24 cellular contexts compared by ENCODE assay signal in the genomic region with DNA sequence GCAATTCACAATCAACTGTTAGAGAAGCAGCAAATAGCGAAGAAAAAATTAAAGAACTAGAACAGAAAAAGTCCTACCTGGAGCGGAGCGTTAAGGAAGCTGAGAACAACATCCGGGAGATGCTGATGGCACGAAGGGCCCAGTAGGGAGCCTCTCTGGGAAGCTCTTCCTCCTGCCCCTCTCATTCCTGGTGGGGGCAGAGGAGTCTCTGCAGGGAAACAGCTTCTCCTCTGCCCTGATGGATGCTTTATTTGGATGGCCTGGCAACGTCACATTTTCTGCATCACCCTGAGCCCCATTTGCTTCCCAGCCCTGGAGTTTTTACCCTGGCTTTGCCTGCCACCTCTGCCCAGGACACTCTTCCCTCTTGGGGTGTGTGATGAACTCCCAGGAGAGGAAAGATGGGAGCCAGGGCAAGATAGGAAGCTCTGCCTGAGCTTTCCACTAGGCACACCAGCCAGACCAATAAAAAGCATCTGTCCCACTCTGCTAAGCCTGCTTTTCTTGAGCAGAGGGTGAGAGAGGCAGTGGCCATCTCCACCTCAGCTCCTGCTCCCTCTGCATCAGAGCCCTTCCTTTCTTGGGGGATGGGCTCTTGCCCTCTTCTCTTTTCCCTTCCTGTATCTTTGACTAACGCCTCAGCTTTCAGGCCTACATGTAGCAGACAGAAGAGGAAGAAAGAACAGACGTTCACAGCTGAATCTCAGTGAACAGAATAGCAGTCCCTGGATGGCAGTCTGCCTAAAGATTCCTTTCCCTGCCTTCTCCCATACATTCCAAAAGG. TPM values are rescaled to one million over a fixed set of nuclear protein-coding genes. Genes with fewer than 3 reads are reported as not detected.
A peak's percentile ranks its signal among the peaks of the same experiment; 100 is the strongest.
DNase-seq lines count a peak whose midpoint lies in the region; ATAC-seq and TF ChIP-seq lines count a peak whose summit lies in the region.
"Had no signal": no experiment of that assay in that cellular context is flagged by ENCODE, and none has a peak within 500 bp of the region (broad histone marks: within the 10 kb centered on the region; RNA-seq: fewer than 3 reads in every experiment).

No MANE protein-coding gene starts in this region.

- peak; percentile 57 for DNase-seq in CD14-positive monocyte (ENCODE audit: low spot score)
- DNase-seq in IMR-90 = no peak
- DNase-seq in WTC11 (ENCODE audit: low spot score) = no peak
- DNase-seq in medulla oblongata (ENCODE audit: extremely low spot score) = peak; percentile 66
- no peak for DNase-seq in DMS 273 (lab: John Stamatoyannopoulos, UW; ENCODE audit: unreplicated experiment)
- DNase-seq in COLO829 (ENCODE audit: low spot score) = no peak
- DNase-seq: activated CD4-positive, alpha-beta T cell treated with anti-CD3 and anti-CD28 coated beads, Interleukin-2, amount 10 ng/mL, durations not matched to agents 24 days and 14 days; activated CD8-positive, alpha-beta memory T cell treated with anti-CD3 and anti-CD28 coated beads, Interleukin-2, amount 10 ng/mL, durations not matched to agents 7 days and 5 days; activated naive CD4-positive, alpha-beta T cell treated with anti-CD3 and anti-CD28 coated beads, Interleukin-2, amount 10 ng/mL, durations not matched to agents 7 days and 5 days; amniotic stem cell; CD4-positive, CD25-positive, alpha-beta regulatory T cell; dermis blood vessel endothelial cell; islet precursor cell; NCI-H1436; NCI-H446; NCI-H82; Peyer's patch; T-helper 17 cell had no signal

- peaks cover 0 to 6% of the 10 kb centered on the region in 2 experiments; a peak in 2 of 4 replicates for H3K79me1 ChIP-seq in IMR-90 (ENCODE audit: low read depth in 1 of 2, low read length in 2 of 2)

- H4K8ac ChIP-seq in IMR-90 (ENCODE audit: low read depth in 2 of 2, low read length in 2 of 2) = no peak overlapping the region

- ATAC-seq in IMR-90 (ENCODE audit: low read depth) (peak; percentile 24; the same call in 1 of the 2 replicates), WTC11 (peak; percentile 60), HG03039 (IDR thresholded peaks at IDR 0.05; ENCODE audit: unreplicated experiment) (no peak), HG03045 (IDR thresholded peaks at IDR 0.05; ENCODE audit: unreplicated experiment) (no peak)
- ATAC-seq: activated CD8-positive, alpha-beta memory T cell treated with anti-CD3 and anti-CD28 coated beads, Interleukin-2, amount 10 ng/mL, durations not matched to agents 7 days and 5 days; T-helper 17 cell had no signal

- H2BK5ac ChIP-seq in IMR-90 (ENCODE audit: low read depth, low read length, poor library complexity, severe bottlenecking) = no peak overlapping the region

- H4K91ac ChIP-seq in IMR-90 (ENCODE audit: insufficient read depth, low read depth, low read length) = no peak overlapping the region

- in situ Hi-C loops in IMR-90 (cut with MboI; ENCODE audit: low sequenced_read_pairs) = no loop called here

- H3K4me1 Mint-ChIP-seq in CD14-positive monocyte = peaks cover 50% of the 10 kb centered on the region
- peaks cover 22% of the 10 kb centered on the region for H3K4me1 Mint-ChIP-seq in WTC11
- H3K4me1 Mint-ChIP-seq: activated naive CD4-positive, alpha-beta T cell treated with anti-CD3 and anti-CD28 coated beads, Interleukin-2, amount 10 ng/mL, durations not matched to agents 7 days and 5 days; CD4-positive, CD25-positive, alpha-beta regulatory T cell had no signal

- no peak overlapping the region for H3K4me2 ChIP-seq in IMR-90 (ENCODE audit: low read depth, low read length)

- H3K27me3 Mint-ChIP-seq in CD14-positive monocyte (ENCODE audit: low read depth in 3 of 3) (peaks cover 0 to 5% (median 0%) of the 10 kb centered on the region in 3 donors), WTC11 (ENCODE audit: low read depth) (no peaks in the 10 kb centered on the region; the same call in 1 of the 2 replicates)
- H3K27me3 Mint-ChIP-seq: T-helper 17 cell had no signal

- H3K4ac ChIP-seq in IMR-90 (ENCODE audit: low read depth, low read length) = no peak overlapping the region

- H4K5ac ChIP-seq in IMR-90 (ENCODE audit: low read depth, low read length) = no peak overlapping the region

- H2AK5ac ChIP-seq in IMR-90 (ENCODE audit: low read depth, low read length) = no peak overlapping the region

- CTCF ChIA-PET in IMR-90 (lab: Yijun Ruan, JAX) = no interaction called here
- CTCF ChIA-PET in WTC11 (lab: Charles Lee) = interaction anchor here (0.6 to 1.7 kb wide), 4 partner anchors 15 to 468 kb away, joined by 3 to 17 read pairs (median 3); partner anchors contain the start of gene CAND2

- H3K36me3 ChIP-seq in IMR-90 (ENCODE audit: control insufficient read depth, insufficient read depth, low read length) = no peaks in the 10 kb centered on the region
- H3K36me3 ChIP-seq: Peyer's patch, prostate gland, tibial nerve had no signal

- H2BK15ac ChIP-seq in IMR-90 (ENCODE audit: low read depth, low read length) = no peak overlapping the region

- WGBS in IMR-90 (ENCODE audit: extremely low coverage in 2 of 2, insufficient read length in 1 of 2), 2 experiments = no CpG with 5 or more reads among the region's 8 CpGs

- H2BK20ac ChIP-seq in IMR-90 (ENCODE audit: low read depth, low read length) = no peak overlapping the region

- H3K36me3 Mint-ChIP-seq in CD14-positive monocyte = peaks cover 0 to 3% of the 10 kb centered on the region in 2 donors
- no peaks in the 10 kb centered on the region for H3K36me3 Mint-ChIP-seq in WTC11
- H3K36me3 Mint-ChIP-seq: activated CD8-positive, alpha-beta memory T cell treated with anti-CD3 and anti-CD28 coated beads, Interleukin-2, amount 10 ng/mL, durations not matched to agents 7 days and 5 days; activated naive CD4-positive, alpha-beta T cell treated with anti-CD3 and anti-CD28 coated beads, Interleukin-2, amount 10 ng/mL, durations not matched to agents 7 days and 5 days; CD4-positive, CD25-positive, alpha-beta regulatory T cell had no signal

- dilution Hi-C loops in IMR-90 (cut with HindIII; ENCODE audit: low sequenced_read_pairs, unreplicated experiment) = no loop called here

- H3K9me1 ChIP-seq in IMR-90 (ENCODE audit: insufficient read depth, low read length) = no peaks in the 10 kb centered on the region

- peaks cover 2% of the 10 kb centered on the region; the same call in 1 of the 2 replicates for H3K4me1 ChIP-seq in IMR-90 (ENCODE audit: control insufficient read depth, insufficient read depth, low read length)
- H3K4me1 ChIP-seq: Peyer's patch, prostate gland had no signal

- H2AFZ ChIP-seq in IMR-90 (replicated peaks; ENCODE audit: low read length, poor library complexity) = no peak overlapping the region

- TF ChIP-seq POLR2A in IMR-90 (IDR thresholded peaks at IDR 0.05; ENCODE audit: low read depth, low read length) = no peak

- no TSS peak for BruUV-seq in IMR-90 (replicated peaks; lab: Mats Ljungman, UMichigan)

- POLR2A ChIA-PET in IMR-90 (lab: Charles Lee; ENCODE audit: unreplicated experiment) (no interaction called here), WTC11 (lab: Charles Lee) (no interaction called here)

- H3K27ac Mint-ChIP-seq in CD14-positive monocyte (peak overlapping the region; percentile 4 to 93 (median 83)), WTC11 (no peak overlapping the region)
- H3K27ac Mint-ChIP-seq: activated CD4-positive, alpha-beta T cell treated with anti-CD3 and anti-CD28 coated beads, Interleukin-2, amount 10 ng/mL, durations not matched to agents 24 days and 14 days; activated CD8-positive, alpha-beta memory T cell treated with anti-CD3 and anti-CD28 coated beads, Interleukin-2, amount 10 ng/mL, durations not matched to agents 7 days and 5 days; activated naive CD4-positive, alpha-beta T cell treated with anti-CD3 and anti-CD28 coated beads, Interleukin-2, amount 10 ng/mL, durations not matched to agents 7 days and 5 days; activated T-helper 1 cell treated with anti-CD3 and anti-CD28 coated beads, Interleukin-12 subunit alpha, Interleukin-12 subunit beta, Interleukin-2, Interleukin-4 antibody, amounts not matched to agents 30 ng/mL and 10 ng/mL and 1 ng/mL, durations not matched to agents 14 hours and 24 hours and 36 hours; CD4-positive, CD25-positive, alpha-beta regulatory T cell; T-helper 17 cell had no signal

- no peak overlapping the region for H3K18ac ChIP-seq in IMR-90 (ENCODE audit: low read depth, low read length)

- no peak for TF ChIP-seq CTCF in CD14-positive monocyte (IDR thresholded peaks at IDR 0.05)
- no peak for TF ChIP-seq CTCF in IMR-90 (conservative IDR thresholded peaks at IDR 0.05; ENCODE audit: low read depth, low read length)
- no peak for TF ChIP-seq CTCF in WTC11 (IDR thresholded peaks at IDR 0.05)

- intact Hi-C loops in CD14-positive monocyte (cut with micrococcal nuclease) (no loop called here), IMR-90 (cut with micrococcal nuclease) (no loop called here)

- H4K20me1 ChIP-seq in IMR-90 (ENCODE audit: insufficient read depth, low read length) = no peaks in the 10 kb centered on the region

- H3K4me3 Mint-ChIP-seq in CD14-positive monocyte = peak overlapping the region in 1 of 2 donors; percentile 53
- H3K4me3 Mint-ChIP-seq in WTC11 = no peak overlapping the region
- H3K4me3 Mint-ChIP-seq: activated CD4-positive, alpha-beta T cell treated with anti-CD3 and anti-CD28 coated beads, Interleukin-2, amount 10 ng/mL, durations not matched to agents 24 days and 14 days; activated CD8-positive, alpha-beta memory T cell treated with anti-CD3 and anti-CD28 coated beads, Interleukin-2, amount 10 ng/mL, durations not matched to agents 7 days and 5 days; activated naive CD4-positive, alpha-beta T cell treated with anti-CD3 and anti-CD28 coated beads, Interleukin-2, amount 10 ng/mL, durations not matched to agents 7 days and 5 days; activated T-helper 1 cell treated with anti-CD3 and anti-CD28 coated beads, Interleukin-12 subunit alpha, Interleukin-12 subunit beta, Interleukin-2, Interleukin-4 antibody, amounts not matched to agents 30 ng/mL and 10 ng/mL and 1 ng/mL, durations not matched to agents 14 hours and 24 hours and 36 hours; CD4-positive, CD25-positive, alpha-beta regulatory T cell; T-helper 17 cell had no signal

- H2BK120ac ChIP-seq in IMR-90 (ENCODE audit: low read depth, low read length) = no peak overlapping the region

- no peaks in the 10 kb centered on the region for H3K9me3 ChIP-seq in IMR-90 (ENCODE audit: control insufficient read depth, insufficient read depth, low read length)
- H3K9me3 ChIP-seq: Peyer's patch, prostate gland, tibial nerve had no signal

- no peak overlapping the region for H3K9ac ChIP-seq in IMR-90 (ENCODE audit: low read depth, low read length)

- no peak for TF ChIP-seq RAD21 in IMR-90 (IDR thresholded peaks at IDR 0.05; ENCODE audit: low read length)

- no peak overlapping the region for H3K56ac ChIP-seq in IMR-90 (ENCODE audit: extremely low read depth, insufficient read depth, low read length)

- no peak overlapping the region for H3K27ac ChIP-seq in IMR-90 (ENCODE audit: insufficient read depth, low read length)
- H3K27ac ChIP-seq: Peyer's patch, prostate gland, tibial nerve had no signal

- no peaks in the 10 kb centered on the region for H3K27me3 ChIP-seq in IMR-90 (ENCODE audit: control insufficient read depth, insufficient read depth, low read length)
- H3K27me3 ChIP-seq: Peyer's patch, tibial nerve had no signal

- no peak overlapping the region for H3K14ac ChIP-seq in IMR-90 (replicated peaks; ENCODE audit: low read depth, low read length)

- H2AK9ac ChIP-seq in IMR-90 (replicated peaks; ENCODE audit: low read depth, low read length, poor library complexity) = no peak overlapping the region

- 0 out of 2 replicates have a peak overlapping the region, but pooled peaks have one; percentile 20 for H3K23ac ChIP-seq in IMR-90 (ENCODE audit: low read depth, low read length)

- H3K4me3 ChIP-seq in IMR-90 (ENCODE audit: insufficient read depth, low read depth, low read length) = no peak overlapping the region
- H3K4me3 ChIP-seq: lung, Peyer's patch, prostate gland, tibial nerve had no signal

- no peaks in the 10 kb centered on the region for H3K9me3 Mint-ChIP-seq in CD14-positive monocyte
- H3K9me3 Mint-ChIP-seq in WTC11 = peaks cover 4% of the 10 kb centered on the region
- H3K9me3 Mint-ChIP-seq: activated naive CD4-positive, alpha-beta T cell treated with anti-CD3 and anti-CD28 coated beads, Interleukin-2, amount 10 ng/mL, durations not matched to agents 7 days and 5 days; activated T-helper 1 cell treated with anti-CD3 and anti-CD28 coated beads, Interleukin-12 subunit alpha, Interleukin-12 subunit beta, Interleukin-2, Interleukin-4 antibody, amounts not matched to agents 30 ng/mL and 10 ng/mL and 1 ng/mL, durations not matched to agents 14 hours and 24 hours and 36 hours; CD4-positive, CD25-positive, alpha-beta regulatory T cell had no signal

RNA-seq across cellular contexts. Expression of gene PPARG, which starts 39.5 kb away (rescaled TPM):
- 1 to 10 TPM in 1 of 2 donors, under 1 TPM in 1; 0.56 to 2.0 TPM for polyA plus RNA-seq in CD14-positive monocyte
- total RNA-seq in IMR-90 (2012; rRNA removed) = 21.9 and 23.8 TPM in 2 replicates
- 11.2 and 11.5 TPM in 2 replicates for polyA plus RNA-seq in IMR-90 (2012; rRNA removed)
- 5.5 and 9.1 TPM in 2 replicates for polyA plus RNA-seq in IMR-90 (2012; cell fraction: cytosol; rRNA removed)
- polyA plus RNA-seq in IMR-90 (2012; cell fraction: nucleus; rRNA removed; ENCODE audit: low replicate concordance) = 2.9 and 14.1 TPM in 2 replicates
- 0.30 to 0.79 TPM (median 0.66 TPM) in 3 replicates for total RNA-seq in WTC11 (2021)

Comparison
In these comparisons a context has a peak if more than half of its experiments do, and no peak if none do; other contexts are left out.
1. DNase-seq: peak in CD14-positive monocyte (single experiment) and medulla oblongata (single experiment); none in IMR-90 (single experiment), WTC11 (single experiment), DMS 273 (single experiment) and COLO829 (single experiment).
2. ATAC-seq: peak in IMR-90 (single experiment) and WTC11 (single experiment); none in HG03039 (single experiment) and HG03045 (single experiment).
3. RNA of gene PPARG, which starts 39.5 kb away (total RNA-seq): 21.9 to 23.8 TPM in IMR-90; 0.30 to 0.79 TPM in WTC11; every median in the first group is over 10 times any median in the second.